Comparison of ENCODE assay signal across 10 cellular contexts in genomic region chr10:133262696-133263095, GRCh38. TPM values are rescaled to one million over a fixed set of nuclear protein-coding genes. Genes with fewer than 3 reads are reported as not detected.
DNase-seq lines count a peak whose midpoint lies in the region; ATAC-seq, FAIRE-seq and TF ChIP-seq lines count a peak whose summit lies in the region.
"Had no signal": no experiment of that assay in that cellular context is flagged by ENCODE, and none has a peak within 500 bp of the region (broad histone marks: within the 10 kb centered on the region; RNA-seq: fewer than 3 reads in every experiment).

No MANE protein-coding gene starts in this region.

- H3K36me3 ChIP-seq in BLaER1 (no peaks in the 10 kb centered on the region), Panc1 (ENCODE audit: control insufficient read depth, insufficient read depth, low read length) (no peaks in the 10 kb centered on the region), keratinocyte (ENCODE audit: control insufficient read depth in 2 of 2, extremely low read depth in 1 of 2, insufficient read depth in 2 of 2, low read length in 2 of 2) (peaks cover 21 to 31% of the 10 kb centered on the region in 2 experiments), Peyer's patch (no peaks in the 10 kb centered on the region)

- peak; percentile 53 for FAIRE-seq in keratinocyte (lab: Jason Lieb, UNC)

- peaks cover 27% of the 10 kb centered on the region for H4K20me1 ChIP-seq in BLaER1
- H4K20me1 ChIP-seq in keratinocyte (ENCODE audit: control insufficient read depth, extremely low read depth, insufficient read depth, low read length), result peaks cover 6% of the 10 kb centered on the region

- H3K9me3 ChIP-seq in BLaER1 (no peaks in the 10 kb centered on the region), Panc1 (ENCODE audit: control insufficient read depth, insufficient read depth, low read depth, low read length) (no peaks in the 10 kb centered on the region), keratinocyte (ENCODE audit: control insufficient read depth, low read depth, low read length) (no peaks in the 10 kb centered on the region), Peyer's patch (no peaks in the 10 kb centered on the region)

- intact Hi-C loops in Panc1 (cut with micrococcal nuclease; ENCODE audit: unreplicated experiment) (no loop called here), sciatic nerve (cut with DNase I) (no loop called here)

- no peaks in the 10 kb centered on the region for H3K79me2 ChIP-seq in keratinocyte (ENCODE audit: control insufficient read depth, insufficient read depth, low read length)

- POLR2A ChIA-PET in Panc1 (lab: Charles Lee), result no interaction called here

- H3K4me1 ChIP-seq in BLaER1, result peaks cover 60% of the 10 kb centered on the region
- H3K4me1 ChIP-seq in Panc1 (ENCODE audit: control insufficient read depth, insufficient read depth, low read length), result peaks cover 39% of the 10 kb centered on the region
- H3K4me1 ChIP-seq in keratinocyte (ENCODE audit: control insufficient read depth, extremely low read depth, insufficient read depth, low read length), result peaks cover 55% of the 10 kb centered on the region
- H3K4me1 ChIP-seq in Peyer's patch, result peaks cover 3 to 59% (median 26%) of the 10 kb centered on the region in 4 donors

- ATAC-seq in Panc1 (no peak), HG03175 (IDR thresholded peaks at IDR 0.05; ENCODE audit: unreplicated experiment) (no peak), sciatic nerve (no peak)

- H3K4me2 ChIP-seq in BLaER1, result peak overlapping the region; percentile 86
- H3K4me2 ChIP-seq in keratinocyte (ENCODE audit: control insufficient read depth, extremely low read depth, insufficient read depth, low read depth, low read length), result peak overlapping the region; percentile 39

- TF ChIP-seq CTCF in Panc1 (IDR thresholded peaks at IDR 0.05) (no peak), keratinocyte (optimal IDR thresholded peaks at IDR 0.05 in 1 of 3, IDR thresholded peaks at IDR 0.05 in 1 of 3, conservative IDR thresholded peaks at IDR 0.05 in 1 of 3; ENCODE audit: extremely low read depth in 1 of 3, insufficient read depth in 2 of 3, low read length in 3 of 3) (no peak), Peyer's patch (IDR thresholded peaks at IDR 0.05) (no peak)

- H3K27ac ChIP-seq in BLaER1 (no peak overlapping the region), Panc1 (ENCODE audit: low read length) (0 out of 2 replicates have a peak overlapping the region, but pooled peaks have one; percentile 4), keratinocyte (ENCODE audit: control insufficient read depth, insufficient read depth, low read length) (peak overlapping the region; percentile 84), Peyer's patch (no peak overlapping the region)

- no peaks in the 10 kb centered on the region for H3K9me1 ChIP-seq in keratinocyte (ENCODE audit: control insufficient read depth, extremely low read depth, insufficient read depth, low read length)

- dilution Hi-C loops in keratinocyte (cut with MboI; ENCODE audit: extremely low pct_ligation_motif_present, low sequenced_read_pairs), result no loop called here

- BruUV-seq in Panc1 (replicated peaks; lab: Mats Ljungman, UMichigan), result no TSS peak

- no peak overlapping the region for H2AFZ ChIP-seq in keratinocyte (ENCODE audit: control insufficient read depth, low read length)

- peak; percentile 17 for DNase-seq in DMS79 (lab: John Stamatoyannopoulos, UW)
- no peak for DNase-seq in Panc1 (ENCODE audit: low read depth, low spot score)
- DNase-seq in keratinocyte (ENCODE audit: low read depth, low spot score), result no peak
- DNase-seq in amniotic stem cell (lab: John Stamatoyannopoulos, UW), result no peak
- DNase-seq in sciatic nerve (ENCODE audit: low spot score), result no peak
- no peak for DNase-seq in Peyer's patch
- DNase-seq: EL had no signal

- peaks cover 14% of the 10 kb centered on the region for H3K27me3 ChIP-seq in BLaER1
- H3K27me3 ChIP-seq in Panc1 (ENCODE audit: control insufficient read depth, insufficient read depth, low read length), result no peaks in the 10 kb centered on the region
- no peaks in the 10 kb centered on the region for H3K27me3 ChIP-seq in keratinocyte (ENCODE audit: control insufficient read depth, extremely low read depth, insufficient read depth, low read length)
- no peaks in the 10 kb centered on the region for H3K27me3 ChIP-seq in Peyer's patch

- H3K4me3 ChIP-seq in BLaER1, result peak overlapping the region; percentile 54; the same call in 1 of the 2 replicates
- no peak overlapping the region for H3K4me3 ChIP-seq in Panc1 (ENCODE audit: low read depth in 2 of 2, low read length in 2 of 2)
- H3K4me3 ChIP-seq in keratinocyte (ENCODE audit: control insufficient read depth in 2 of 3, extremely low read depth in 1 of 3, insufficient read depth in 2 of 3, low read depth in 1 of 3, low read length in 3 of 3), result no peak overlapping the region
- H3K4me3 ChIP-seq in Peyer's patch, result no peak overlapping the region

- CTCF ChIA-PET in Panc1 (lab: Charles Lee), result no interaction called here

- in situ Hi-C loops in Panc1 (cut with HindIII; ENCODE audit: low pct_unique_long_range_greater_than_20kb, low sequenced_read_pairs), result no loop called here

- TF ChIP-seq POLR2A in Peyer's patch (IDR thresholded peaks at IDR 0.05), result no peak

- no peak overlapping the region for H3K9ac ChIP-seq in BLaER1
- peak overlapping the region; percentile 69 for H3K9ac ChIP-seq in keratinocyte (ENCODE audit: control insufficient read depth, extremely low read depth, insufficient read depth, low read length)

RNA-seq across cellular contexts. Expression of gene ADAM8, which starts 14.0 kb away (rescaled TPM):
- total RNA-seq in Panc1 (2021; ENCODE audit: unreplicated experiment) (3.7 TPM), sciatic nerve (20.7 TPM), Peyer's patch (10 to 100 TPM in 1 of 4 donors, 1 to 10 TPM in 3; 5.4 to 12.4 (median 6.4) TPM)
- polyA plus RNA-seq in Panc1 (2012; ENCODE audit: insufficient read length), result 3.1 TPM
- 24.9 to 55.4 TPM (median 42.0 TPM) in 3 replicates for polyA plus RNA-seq in keratinocyte
- 7.8 TPM for polyA plus RNA-seq in keratinocyte (2011; ENCODE audit: low read depth)
- polyA plus RNA-seq in keratinocyte (2011; cell fraction: cytosol; rRNA removed), result 11.9 and 24.8 TPM in 2 replicates
- 109 and 146 TPM in 2 replicates for polyA plus RNA-seq in keratinocyte (2011; cell fraction: nucleus; rRNA removed)
- polyA plus RNA-seq in keratinocyte (2012; ENCODE audit: low replicate concordance), result 16.9 and 79.9 TPM in 2 replicates
- 29.4 to 137 TPM (median 55.5 TPM) in 3 replicates for polyA minus RNA-seq in keratinocyte
- 57.0 TPM for polyA minus RNA-seq in keratinocyte (2011; cell fraction: cytosol; rRNA and poly(A)+ RNA removed)
- 109 and 137 TPM in 2 replicates for polyA minus RNA-seq in keratinocyte (2011; cell fraction: nucleus; rRNA and poly(A)+ RNA removed)

RNA-seq across cellular contexts. Expression of gene VENTX, which starts 25.0 kb away (rescaled TPM):
- total RNA-seq in Panc1 (2021; ENCODE audit: unreplicated experiment), result not detected
- polyA plus RNA-seq in Panc1 (2012; ENCODE audit: insufficient read length), result not detected
- not detected in 3 replicates for polyA plus RNA-seq in keratinocyte
- not detected for polyA plus RNA-seq in keratinocyte (2011; ENCODE audit: low read depth)
- polyA plus RNA-seq in keratinocyte (2011; cell fraction: cytosol; rRNA removed), result not detected in 2 replicates
- polyA plus RNA-seq in keratinocyte (2011; cell fraction: nucleus; rRNA removed), result not detected in 2 replicates
- not detected in 2 replicates for polyA plus RNA-seq in keratinocyte (2012; ENCODE audit: low replicate concordance)
- polyA minus RNA-seq in keratinocyte, result not detected in 3 replicates
- polyA minus RNA-seq in keratinocyte (2011; cell fraction: cytosol; rRNA and poly(A)+ RNA removed), result not detected
- not detected in 2 replicates for polyA minus RNA-seq in keratinocyte (2011; cell fraction: nucleus; rRNA and poly(A)+ RNA removed)
- 3.0 TPM for total RNA-seq in sciatic nerve
- total RNA-seq in Peyer's patch, result under 1 TPM in 1 of 4 donors, not detected in 3; 0.54 TPM
- total RNA-seq: lung microvascular endothelial cell had no signal

RNA-seq across cellular contexts. Expression of gene UTF1, which starts 32.7 kb away (rescaled TPM):
- total RNA-seq in Panc1 (2021; ENCODE audit: unreplicated experiment) (not detected), sciatic nerve (not detected), Peyer's patch (not detected)
- polyA plus RNA-seq in Panc1 (2012; ENCODE audit: insufficient read length), result not detected
- not detected in 3 replicates for polyA plus RNA-seq in keratinocyte
- polyA plus RNA-seq in keratinocyte (2011; ENCODE audit: low read depth), result not detected
- polyA plus RNA-seq in keratinocyte (2011; cell fraction: cytosol; rRNA removed), result not detected in 2 replicates
- not detected in 2 replicates for polyA plus RNA-seq in keratinocyte (2011; cell fraction: nucleus; rRNA removed)
- not detected in 2 replicates for polyA plus RNA-seq in keratinocyte (2012; ENCODE audit: low replicate concordance)
- polyA minus RNA-seq in keratinocyte, result not detected in 3 replicates
- not detected for polyA minus RNA-seq in keratinocyte (2011; cell fraction: cytosol; rRNA and poly(A)+ RNA removed)
- polyA minus RNA-seq in keratinocyte (2011; cell fraction: nucleus; rRNA and poly(A)+ RNA removed), result not detected in 2 replicates
- total RNA-seq: lung microvascular endothelial cell had no signal

RNA-seq across cellular contexts. Expression of gene TUBGCP2, which starts 46.0 kb away (rescaled TPM):
- total RNA-seq in Panc1 (2021; ENCODE audit: unreplicated experiment) (93.7 TPM), sciatic nerve (55.9 TPM), Peyer's patch (10 to 100 TPM; 40.1 to 85.0 (median 67.8) TPM)
- polyA plus RNA-seq in Panc1 (2012; ENCODE audit: insufficient read length), result 85.4 TPM
- polyA plus RNA-seq in keratinocyte, result 38.0 to 55.8 TPM (median 48.2 TPM) in 3 replicates
- polyA plus RNA-seq in keratinocyte (2011; ENCODE audit: low read depth), result 18.0 TPM
- polyA plus RNA-seq in keratinocyte (2011; cell fraction: cytosol; rRNA removed), result 40.3 and 41.4 TPM in 2 replicates
- 58.3 and 61.5 TPM in 2 replicates for polyA plus RNA-seq in keratinocyte (2011; cell fraction: nucleus; rRNA removed)
- 33.3 and 56.3 TPM in 2 replicates for polyA plus RNA-seq in keratinocyte (2012; ENCODE audit: low replicate concordance)
- 55.2 to 61.1 TPM (median 59.1 TPM) in 3 replicates for polyA minus RNA-seq in keratinocyte
- 64.1 TPM for polyA minus RNA-seq in keratinocyte (2011; cell fraction: cytosol; rRNA and poly(A)+ RNA removed)
- 35.8 and 45.1 TPM in 2 replicates for polyA minus RNA-seq in keratinocyte (2011; cell fraction: nucleus; rRNA and poly(A)+ RNA removed)

RNA-seq across cellular contexts. Expression of gene ZNF511, which starts 46.0 kb away (rescaled TPM):
- total RNA-seq in Panc1 (2021; ENCODE audit: unreplicated experiment), result 93.8 TPM
- polyA plus RNA-seq in Panc1 (2012; ENCODE audit: insufficient read length), result 99.8 TPM
- 15.3 to 22.0 TPM (median 20.2 TPM) in 3 replicates for polyA plus RNA-seq in keratinocyte
- polyA plus RNA-seq in keratinocyte (2011; ENCODE audit: low read depth), result 13.8 TPM
- 11.8 and 12.5 TPM in 2 replicates for polyA plus RNA-seq in keratinocyte (2011; cell fraction: cytosol; rRNA removed)
- polyA plus RNA-seq in keratinocyte (2011; cell fraction: nucleus; rRNA removed), result 7.4 and 8.4 TPM in 2 replicates
- 8.7 and 29.5 TPM in 2 replicates for polyA plus RNA-seq in keratinocyte (2012; ENCODE audit: low replicate concordance)
- 11.4 to 25.4 TPM (median 11.7 TPM) in 3 replicates for polyA minus RNA-seq in keratinocyte
- polyA minus RNA-seq in keratinocyte (2011; cell fraction: cytosol; rRNA and poly(A)+ RNA removed), result 15.0 TPM
- polyA minus RNA-seq in keratinocyte (2011; cell fraction: nucleus; rRNA and poly(A)+ RNA removed), result 2.8 and 3.7 TPM in 2 replicates
- total RNA-seq in sciatic nerve, result 27.8 TPM
- total RNA-seq in Peyer's patch, result 10 to 100 TPM; 25.7 to 42.9 (median 30.5) TPM

Comparison
In these comparisons a context has a peak if more than half of its experiments do, and no peak if none do; other contexts are left out.
1. H3K27ac ChIP-seq: peak in Panc1 (single experiment) and keratinocyte (single experiment); none in BLaER1 (single experiment) and Peyer's patch (0 of 4).